9 cellular contexts compared by ENCODE assay signal in genomic region chr4:166594326-166594946, GRCh38.
DNase-seq lines count a peak whose midpoint lies in the region; ATAC-seq and TF ChIP-seq lines count a peak whose summit lies in the region.
"Had no signal": no experiment of that assay in that cellular context is flagged by ENCODE, and none has a peak within 500 bp of the region (broad histone marks: within the 10 kb centered on the region; RNA-seq: fewer than 3 reads in every experiment).

No MANE protein-coding gene starts in this region.

- H4K20me1 ChIP-seq in PC-3 (ENCODE audit: low read length) (no peaks in the 10 kb centered on the region), smooth muscle cell (ENCODE audit: low read depth) (no peaks in the 10 kb centered on the region)

- H3K4me3 ChIP-seq in PC-3 (ENCODE audit: low read length): no peak overlapping the region
- H3K4me3 ChIP-seq in fibroblast of mammary gland (ENCODE audit: control insufficient read depth, low read depth, low read length): no peak overlapping the region
- H3K4me3 ChIP-seq in smooth muscle cell: no peak overlapping the region
- H3K4me3 ChIP-seq: lower lobe of right lung had no signal

- H3K36me3 ChIP-seq in PC-3 (ENCODE audit: low read depth, low read length) (no peaks in the 10 kb centered on the region), smooth muscle cell (ENCODE audit: low read depth) (no peaks in the 10 kb centered on the region)
- H3K36me3 ChIP-seq: lower lobe of right lung had no signal

- no peak overlapping the region for H3K9ac ChIP-seq in PC-3 (ENCODE audit: low read length)
- H3K9ac ChIP-seq in smooth muscle cell (ENCODE audit: low read depth): no peak overlapping the region

- CTCF ChIA-PET in PC-3 (lab: Charles Lee): interaction anchor here (0.6 to 1.8 kb wide), 3 partner anchors 280 to 429 kb away, joined by 4 to 7 read pairs (median 4); no protein-coding TSS in a partner anchor

- H3K79me2 ChIP-seq in PC-3 (ENCODE audit: low read length) (no peaks in the 10 kb centered on the region), smooth muscle cell (ENCODE audit: low read depth) (no peaks in the 10 kb centered on the region)

- TF ChIP-seq CTCF in PC-3 (conservative IDR thresholded peaks at IDR 0.05; ENCODE audit: low read depth, low read length): peak; percentile 82
- peak; percentile 66 for TF ChIP-seq CTCF in fibroblast of mammary gland (conservative IDR thresholded peaks at IDR 0.05; ENCODE audit: control insufficient read depth, insufficient read depth, low read depth, low read length)
- peak; percentile 83 for TF ChIP-seq CTCF in smooth muscle cell (IDR thresholded peaks at IDR 0.05; ENCODE audit: borderline replicate concordance, insufficient read depth, poor library complexity, severe bottlenecking)

- H3F3A ChIP-seq in PC-3 (ENCODE audit: low read length, unreplicated experiment): no peaks in the 10 kb centered on the region
- H3F3A ChIP-seq in smooth muscle cell (ENCODE audit: low read depth): no peaks in the 10 kb centered on the region

- peak overlapping the region; percentile 43; the same call in 1 of the 2 replicates for H2AFZ ChIP-seq in PC-3 (ENCODE audit: low read length)
- H2AFZ ChIP-seq in smooth muscle cell (ENCODE audit: low read depth): peak overlapping the region; percentile 27

- ATAC-seq in GM18909 (IDR thresholded peaks at IDR 0.05; ENCODE audit: poor library complexity, unreplicated experiment): peak; percentile 73
- peak; percentile 71 for ATAC-seq in HG03520 (IDR thresholded peaks at IDR 0.05; ENCODE audit: unreplicated experiment)
- peak; percentile 95 for ATAC-seq in PC-3
- ATAC-seq in GM21447 (IDR thresholded peaks at IDR 0.05; ENCODE audit: unreplicated experiment): no peak

- POLR2A ChIA-PET in PC-3 (lab: Charles Lee; ENCODE audit: unreplicated experiment): no interaction called here

- H3K27me3 ChIP-seq in PC-3 (ENCODE audit: low read length) (no peaks in the 10 kb centered on the region), smooth muscle cell (ENCODE audit: low read depth) (no peaks in the 10 kb centered on the region)

- H3K9me3 ChIP-seq in PC-3 (ENCODE audit: low read length) (no peaks in the 10 kb centered on the region), smooth muscle cell (replicated peaks; ENCODE audit: low read depth) (no peaks in the 10 kb centered on the region)
- H3K9me3 ChIP-seq: lower lobe of right lung had no signal

- no peak overlapping the region for H3K4me2 ChIP-seq in PC-3 (ENCODE audit: low read length)
- no peak overlapping the region for H3K4me2 ChIP-seq in smooth muscle cell

- BruUV-seq in PC-3 (replicated peaks; lab: Mats Ljungman, UMichigan): no TSS peak

- H3K4me1 ChIP-seq in PC-3 (ENCODE audit: insufficient read depth, low read length) (no peaks in the 10 kb centered on the region), smooth muscle cell (ENCODE audit: low read depth) (no peaks in the 10 kb centered on the region)
- H3K4me1 ChIP-seq: lower lobe of right lung had no signal

- 100% methylated on average over 1 of the region's 1 CpG for WGBS in smooth muscle cell (ENCODE audit: low lambda C conversion rate)

- H3K9me2 ChIP-seq in PC-3 (replicated peaks; ENCODE audit: low read length): no peaks in the 10 kb centered on the region

- intact Hi-C loops in PC-3 (cut with micrococcal nuclease): loop anchor here (1.0 to 5.0 kb wide), 4 partner anchors 342 to 1102 kb away; no protein-coding TSS in a partner anchor

- DNase-seq in COLO668 (lab: John Stamatoyannopoulos, UW; ENCODE audit: unreplicated experiment) (peak; percentile 48), PC-3 (peak; percentile 78), fibroblast of mammary gland (ENCODE audit: low read depth) (peak; percentile 41), smooth muscle cell (lab: John Stamatoyannopoulos, UW; ENCODE audit: unreplicated experiment) (no peak)
- no peak for DNase-seq in activated CD4-positive, CD25-positive, alpha-beta regulatory T cell (lab: John Stamatoyannopoulos, UW)
- DNase-seq: lower lobe of right lung had no signal

- H3K27ac ChIP-seq in PC-3 (ENCODE audit: low read length) (no peak overlapping the region), smooth muscle cell (ENCODE audit: low read depth) (no peak overlapping the region)
- H3K27ac ChIP-seq: lower lobe of right lung had no signal

Comparison
In these comparisons a context has a peak if more than half of its experiments do, and no peak if none do; other contexts are left out.
1. DNase-seq: peak in COLO668 (single experiment), PC-3 (single experiment) and fibroblast of mammary gland (single experiment); none in smooth muscle cell (single experiment) and activated CD4-positive, CD25-positive, alpha-beta regulatory T cell (0 of 4).
2. Peak in every context shown above with its lines, with median percentiles within 50 percentile points of each other: CTCF ChIP-seq.